ENCODE assay signal across 8 cellular contexts in the genomic region with DNA sequence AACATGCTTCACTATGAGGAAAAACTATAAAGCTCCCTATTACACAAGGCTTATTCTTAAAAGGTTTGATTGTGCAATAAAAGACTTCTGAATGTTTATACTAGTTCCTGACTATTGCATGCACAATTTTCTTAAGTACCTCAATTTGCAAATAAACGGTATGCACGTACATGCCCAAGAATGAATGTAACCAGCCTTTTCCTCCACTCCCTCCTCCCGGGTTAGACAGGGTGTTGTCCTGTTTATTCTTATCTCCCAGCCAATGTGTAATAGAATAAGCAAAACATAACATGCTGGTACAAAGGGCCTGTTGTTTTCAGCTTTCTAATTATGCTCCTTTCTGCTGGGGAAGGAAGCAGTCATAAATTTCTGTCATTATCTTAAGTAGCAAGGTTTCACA.
A peak's percentile ranks its signal among the peaks of the same experiment; 100 is the strongest.
DNase-seq lines count a peak whose midpoint lies in the region; ATAC-seq and TF ChIP-seq lines count a peak whose summit lies in the region.

No MANE protein-coding gene starts in this region.

- peak overlapping the region in 1 of 2 donors; percentile 49 for H3K9ac ChIP-seq in colonic mucosa (ENCODE audit: low read depth in 2 of 2, low read length in 2 of 2)

- no peaks in the 10 kb centered on the region for H3K27me3 Mint-ChIP-seq in activated T-cell treated with anti-CD3 and anti-CD28 coated beads, Interleukin-2, amount 50 U/mL, for 24 hours

- peak overlapping the region; percentile 63 for H3K27ac ChIP-seq in colonic mucosa
- peak overlapping the region; percentile 70 for H3K27ac ChIP-seq in muscle layer of duodenum (ENCODE audit: low read length)

- peak; percentile 92 for DNase-seq in AG09319 (ENCODE audit: extremely low read depth, low read depth)
- DNase-seq in NCI-H1105 treated with DMSO at 0.1 percent for 48 hours (lab: John Stamatoyannopoulos, UW), result peak; percentile 71
- DNase-seq in colonic mucosa, result peak; percentile 67
- no peak for DNase-seq in DMS 273 (lab: John Stamatoyannopoulos, UW; ENCODE audit: unreplicated experiment)
- DNase-seq in NCI-H1092 treated with DMSO at 0.1 percent for 48 hours (lab: John Stamatoyannopoulos, UW), result no peak
- no peak for DNase-seq in activated T-cell treated with anti-CD3 and anti-CD28 coated beads, Interleukin-2, amount 50 U/mL, for 24 hours

- no peaks in the 10 kb centered on the region for H3K9me3 ChIP-seq in colonic mucosa
- H3K9me3 ChIP-seq in muscle layer of duodenum (ENCODE audit: control insufficient read depth in 1 of 2, low read length in 2 of 2), result no peaks in the 10 kb centered on the region

- no peaks in the 10 kb centered on the region for H3K9me3 Mint-ChIP-seq in activated T-cell treated with anti-CD3 and anti-CD28 coated beads, Interleukin-2, amount 50 U/mL, for 24 hours

- no peaks in the 10 kb centered on the region for H3K36me3 ChIP-seq in colonic mucosa
- peaks cover 0 to 19% of the 10 kb centered on the region in 2 donors for H3K36me3 ChIP-seq in muscle layer of duodenum (ENCODE audit: control insufficient read depth in 1 of 2, insufficient read depth in 2 of 2, low read length in 2 of 2)

- intact Hi-C loops in colonic mucosa (cut with DNase I), result loop anchor here (10.0 kb wide), 1 partner anchor 109 kb away; no protein-coding TSS in a partner anchor

- H3K27me3 ChIP-seq in colonic mucosa (no peaks in the 10 kb centered on the region), muscle layer of duodenum (ENCODE audit: low read depth, low read length) (no peaks in the 10 kb centered on the region)

- H3K4me3 Mint-ChIP-seq in activated T-cell treated with anti-CD3 and anti-CD28 coated beads, Interleukin-2, amount 50 U/mL, for 24 hours, result no peak overlapping the region

- H3K36me3 Mint-ChIP-seq in activated T-cell treated with anti-CD3 and anti-CD28 coated beads, Interleukin-2, amount 50 U/mL, for 24 hours (ENCODE audit: low read depth), result peaks cover 70% of the 10 kb centered on the region

- TF ChIP-seq CTCF in AG09319 (IDR thresholded peaks at IDR 0.05; ENCODE audit: low read depth, low read length) (no peak), colonic mucosa (IDR thresholded peaks at IDR 0.05) (no peak)

- no peak overlapping the region for H3K4me3 ChIP-seq in colonic mucosa
- no peak overlapping the region for H3K4me3 ChIP-seq in muscle layer of duodenum (ENCODE audit: low read depth in 1 of 2, low read length in 2 of 2)

- H3K27ac Mint-ChIP-seq in activated T-cell treated with anti-CD3 and anti-CD28 coated beads, Interleukin-2, amount 50 U/mL, for 24 hours, result no peak overlapping the region

- peaks cover 4% of the 10 kb centered on the region for H3K4me1 ChIP-seq in colonic mucosa
- H3K4me1 ChIP-seq in muscle layer of duodenum (ENCODE audit: control insufficient read depth in 1 of 2, insufficient read depth in 2 of 2, low read length in 2 of 2), result peaks cover 3 to 4% of the 10 kb centered on the region in 2 donors

- peaks cover 36% of the 10 kb centered on the region for H3K4me1 Mint-ChIP-seq in activated T-cell treated with anti-CD3 and anti-CD28 coated beads, Interleukin-2, amount 50 U/mL, for 24 hours (ENCODE audit: low read depth)

- no peak for ATAC-seq in HG03432 (IDR thresholded peaks at IDR 0.05; ENCODE audit: unreplicated experiment)

Comparison
In these comparisons a context has a peak if more than half of its experiments do, and no peak if none do; other contexts are left out.
1. DNase-seq: peak in AG09319 (single experiment), NCI-H1105 treated with DMSO at 0.1 percent for 48 hours (single experiment) and colonic mucosa (single experiment); none in DMS 273 (single experiment), NCI-H1092 treated with DMSO at 0.1 percent for 48 hours (single experiment) and activated T-cell treated with anti-CD3 and anti-CD28 coated beads, Interleukin-2, amount 50 U/mL, for 24 hours (single experiment).